In the genomic region with DNA sequence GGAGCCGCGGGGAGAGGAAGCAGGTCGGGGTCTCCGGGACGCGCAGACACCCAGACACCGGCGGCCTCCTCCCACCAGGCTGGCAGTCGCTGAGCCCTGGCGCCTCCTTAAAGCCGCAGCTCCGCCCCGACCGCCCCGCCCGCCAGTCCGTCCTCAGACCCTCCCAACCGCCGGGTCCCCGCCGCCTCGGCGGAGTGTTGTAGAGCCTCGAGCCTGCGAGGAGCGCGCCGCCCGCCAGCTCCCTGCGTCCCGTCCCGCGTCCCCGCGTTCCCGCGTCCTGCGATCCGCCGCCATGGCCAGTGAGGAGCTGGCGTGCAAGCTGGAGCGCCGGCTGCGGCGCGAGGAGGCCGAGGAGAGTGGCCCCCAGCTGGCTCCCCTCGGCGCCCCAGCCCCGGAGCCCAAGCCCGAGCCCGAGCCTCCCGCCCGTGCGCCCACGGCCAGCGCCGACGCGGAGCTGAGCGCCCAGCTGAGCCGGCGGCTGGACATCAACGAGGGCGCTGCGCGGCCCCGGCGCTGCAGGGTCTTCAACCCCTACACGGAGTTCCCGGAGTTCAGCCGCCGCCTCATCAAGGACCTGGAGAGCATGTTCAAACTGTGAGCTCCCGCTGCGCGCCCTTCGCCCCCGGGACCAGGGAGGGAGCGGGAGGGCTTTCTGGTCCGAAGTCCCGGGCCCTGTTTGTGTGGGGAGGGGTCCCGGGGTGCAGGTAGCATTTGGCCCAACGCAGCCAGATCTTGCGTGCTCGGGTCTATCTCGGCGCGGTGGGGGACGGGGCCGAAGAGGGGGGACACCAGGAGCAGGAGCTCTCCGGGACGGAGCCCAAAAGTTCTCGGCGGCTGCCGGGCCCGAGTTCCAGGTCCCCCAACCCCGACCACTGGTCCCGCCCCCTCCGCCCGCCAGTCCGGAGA, we compare ENCODE assay signal across 8 cellular contexts. TPM values are rescaled to one million over a fixed set of nuclear protein-coding genes. Genes with fewer than 3 reads are reported as not detected.
DNase-seq lines count a peak whose midpoint lies in the region; ATAC-seq and TF ChIP-seq lines count a peak whose summit lies in the region.

Gene EFHD1 (plus strand): TSS at position 192 of the 906 bp plus-strand sequence. CDS start 101 bp downstream, at position 293.

- peak within 1 kb of the TSS; percentile 41 for H3K27ac ChIP-seq in mesodermal cell (ENCODE audit: low read depth, low read length, severe bottlenecking)

- no peaks in the 10 kb centered on the region for H3K36me3 ChIP-seq in mesodermal cell (ENCODE audit: control insufficient read depth, insufficient read depth, low read length)

- no peaks in the 10 kb centered on the region for H3K9me3 ChIP-seq in mesodermal cell (ENCODE audit: control insufficient read depth, low read length)

- H3K4me3 ChIP-seq in GM12865 (ENCODE audit: low read depth, low read length) (peak within 1 kb of the TSS; percentile 42), mesodermal cell (ENCODE audit: extremely low read depth, insufficient read depth, low read length, poor library complexity, severe bottlenecking) (peak within 1 kb of the TSS; percentile 64)

- WGBS in mesodermal cell (ENCODE audit: insufficient coverage in 2 of 2), 2 experiments: 0 to 2% methylated on average over 48 to 74 of the region's 101 CpGs

- H3K4me1 ChIP-seq in mesodermal cell (ENCODE audit: control insufficient read depth, insufficient read depth, low read length, poor library complexity, severe bottlenecking): no peaks in the 10 kb centered on the region

- peak; percentile 35 for DNase-seq in GM12865 (ENCODE audit: low read depth)
- DNase-seq in NCI-H345 treated with DMSO at 0.1 percent for 48 hours (lab: John Stamatoyannopoulos, UW; ENCODE audit: unreplicated experiment): peak; percentile 48
- peak; percentile 12 for DNase-seq in activated T-cell treated with anti-CD3 and anti-CD28 coated beads for 1 hour (ENCODE audit: low read depth)
- DNase-seq in epidermal melanocyte (ENCODE audit: insufficient read length, low spot score): peak; percentile 61
- DNase-seq in stimulated activated CD8-positive, alpha-beta memory T cell treated with anti-CD3 and anti-CD28 coated beads, Interleukin-12 subunit alpha, Interleukin-12 subunit beta, amount 100 ng/mL, for 24 hours (ENCODE audit: extremely low read depth): peak; percentile 14

- no peak for TF ChIP-seq CTCF in GM12865 (IDR thresholded peaks at IDR 0.05; ENCODE audit: insufficient read depth, low read depth, low read length, missing control alignments)

- ATAC-seq in GM18867 (IDR thresholded peaks at IDR 0.05; ENCODE audit: unreplicated experiment): no peak
- no peak for ATAC-seq in GM21515 (IDR thresholded peaks at IDR 0.05; ENCODE audit: unreplicated experiment)

RNA-seq across cellular contexts. Expression of gene EFHD1, which starts in this region (rescaled TPM):
- polyA plus RNA-seq in mesodermal cell (2013, experiment 1 of 2): 23.6 TPM
- polyA plus RNA-seq in mesodermal cell (2013, experiment 2 of 2): 15.5 TPM
